ENCODE assay signal across 8 cellular contexts in the genomic region with DNA sequence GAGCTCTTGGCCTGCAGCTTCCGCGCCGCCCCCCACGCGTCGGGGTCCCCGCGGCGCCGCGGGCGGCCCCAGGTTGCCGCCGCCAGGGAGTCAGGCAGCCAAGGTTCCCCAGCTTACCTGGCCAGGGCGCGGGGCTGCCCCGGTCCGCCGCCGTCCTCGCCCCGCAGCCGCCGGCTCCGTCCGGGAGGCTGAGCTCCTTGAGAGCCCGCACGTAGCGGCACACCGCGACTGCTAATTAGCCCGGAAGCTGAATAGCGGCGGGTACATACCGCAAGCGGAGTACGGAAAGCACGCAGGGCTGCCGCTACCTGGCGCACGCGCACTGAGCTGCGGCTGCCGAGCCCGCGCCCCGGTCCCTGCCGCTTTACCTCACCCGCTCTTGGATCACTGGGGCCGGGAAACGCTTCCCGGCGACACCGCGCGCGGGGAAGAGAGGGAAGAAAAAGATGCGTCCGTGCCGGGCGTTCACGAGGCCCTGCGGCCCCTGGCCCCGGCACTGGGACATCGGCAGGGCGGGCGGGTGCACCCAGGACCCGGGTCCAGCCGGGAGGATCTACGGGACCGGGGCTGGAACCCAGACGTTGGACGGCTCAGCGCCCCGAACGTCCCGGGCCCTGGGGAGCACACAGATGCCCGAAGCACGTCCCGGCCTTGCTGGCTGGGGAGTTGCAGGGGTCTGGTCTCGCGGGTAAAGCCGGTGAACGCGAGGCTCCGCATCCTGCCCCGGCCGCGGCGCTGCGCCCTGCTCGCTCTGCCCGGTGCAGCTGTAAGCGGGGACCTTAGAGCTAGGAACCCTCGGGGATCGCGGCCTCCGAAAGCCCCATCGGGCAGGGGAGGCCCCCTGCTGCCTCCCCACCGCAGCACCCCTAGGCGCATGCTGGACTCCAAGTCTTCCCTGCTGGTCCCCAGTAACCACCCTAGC. TPM values are rescaled to one million over a fixed set of nuclear protein-coding genes. Genes with fewer than 3 reads are reported as not detected.
A peak's percentile ranks its signal among the peaks of the same experiment; 100 is the strongest.
DNase-seq lines count a peak whose midpoint lies in the region; ATAC-seq and TF ChIP-seq lines count a peak whose summit lies in the region.

A gene with protein sequence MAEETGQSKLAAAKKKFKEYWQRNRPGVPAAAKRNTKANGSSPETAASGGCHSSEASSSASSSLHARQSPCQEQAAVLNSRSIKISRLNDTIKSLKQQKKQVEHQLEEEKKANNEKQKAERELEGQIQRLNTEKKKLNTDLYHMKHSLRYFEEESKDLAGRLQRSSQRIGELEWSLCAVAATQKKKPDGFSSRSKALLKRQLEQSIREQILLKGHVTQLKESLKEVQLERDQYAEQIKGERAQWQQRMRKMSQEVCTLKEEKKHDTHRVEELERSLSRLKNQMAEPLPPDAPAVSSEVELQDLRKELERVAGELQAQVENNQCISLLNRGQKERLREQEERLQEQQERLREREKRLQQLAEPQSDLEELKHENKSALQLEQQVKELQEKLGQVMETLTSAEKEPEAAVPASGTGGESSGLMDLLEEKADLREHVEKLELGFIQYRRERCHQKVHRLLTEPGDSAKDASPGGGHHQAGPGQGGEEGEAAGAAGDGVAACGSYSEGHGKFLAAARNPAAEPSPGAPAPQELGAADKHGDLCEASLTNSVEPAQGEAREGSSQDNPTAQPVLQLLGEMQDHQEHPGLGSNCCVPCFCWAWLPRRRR (minus strand): TSS at position 253 of the 922 bp plus-strand sequence. CDS start 47,739 bp downstream, outside the sequence.

- peak within 1 kb of the TSS; percentile 63 for H3K14ac ChIP-seq in H9 (ENCODE audit: insufficient read depth, low read length)

- no peak within 1 kb of the TSS for H3K27ac ChIP-seq in H9 (ENCODE audit: insufficient read length, low read depth, low read length)

- DNase-seq in GM06990 (ENCODE audit: extremely low read depth, insufficient read length) = peak; percentile 86
- peak; percentile 83 for DNase-seq in H9
- peak; percentile 62 for DNase-seq in M059J (ENCODE audit: low read depth)
- peak; percentile 69 to 79 (median 77) for DNase-seq in T-helper 17 cell
- peak in 39 of 56 donors; percentile 9 to 71 (median 41) for DNase-seq in amygdala (lab: John Stamatoyannopoulos, UW)
- peak; percentile 84 for DNase-seq in hepatic stellate cell (ENCODE audit: low spot score)
- peak; percentile 88 for DNase-seq in retina
- DNase-seq in dedifferentiated amniotic fluid mesenchymal stem cell (ENCODE audit: extremely low spot score) = no peak

- no peak within 1 kb of the TSS for H2BK120ac ChIP-seq in H9 (ENCODE audit: low read depth, low read length, poor library complexity, severe bottlenecking)

- no peak within 1 kb of the TSS for H3K23ac ChIP-seq in H9 (ENCODE audit: insufficient read length, low read depth, low read length)

- no CpG with 5 or more reads among the region's 101 CpGs for WGBS in H9 (ENCODE audit: extremely low coverage, insufficient read length, low lambda C conversion rate)

- H2BK15ac ChIP-seq in H9 (ENCODE audit: low read depth, low read length) = no peak within 1 kb of the TSS

- peak within 1 kb of the TSS; percentile 75 for H3K4me2 ChIP-seq in H9 (ENCODE audit: insufficient read depth, insufficient read length, low read length)

- H3K4ac ChIP-seq in H9 (ENCODE audit: low read depth, low read length) = no peak within 1 kb of the TSS

- peaks cover 0 to 2% (median 0%) of the 10 kb centered on the region in 3 experiments; a peak in 1 of 7 replicates for H3K36me3 Mint-ChIP-seq in H9 (ENCODE audit: insufficient read depth in 1 of 3, low read depth in 3 of 3)
- H3K36me3 Mint-ChIP-seq in T-helper 17 cell (ENCODE audit: low read depth) = no peaks in the 10 kb centered on the region

- H3K4me3 ChIP-seq in GM06990 (replicated peaks; ENCODE audit: low read depth, low read length) = peak within 1 kb of the TSS; percentile 91

- no peak within 1 kb of the TSS for H3K56ac ChIP-seq in H9 (ENCODE audit: insufficient read length, low read depth, low read length)

- no peak within 1 kb of the TSS for H2AFZ ChIP-seq in H9 (ENCODE audit: low read length)

- H3K4me1 ChIP-seq in H9 (ENCODE audit: insufficient read depth, low read length) = no peaks in the 10 kb centered on the region

- H3K9ac ChIP-seq in H9 (ENCODE audit: extremely low read depth, insufficient read length, low read length) = peak within 1 kb of the TSS; percentile 13

- no peak within 1 kb of the TSS for H4K5ac ChIP-seq in H9 (ENCODE audit: insufficient read length, low read depth, low read length)

- H3K23me2 ChIP-seq in H9 (ENCODE audit: insufficient read length, low read depth, low read length, poor library complexity, severe bottlenecking) = peaks cover 17% of the 10 kb centered on the region

- H3K27ac Mint-ChIP-seq in H9 = no peak within 1 kb of the TSS
- peak within 1 kb of the TSS; percentile 56 for H3K27ac Mint-ChIP-seq in T-helper 17 cell

- H3K18ac ChIP-seq in H9 (ENCODE audit: insufficient read length, low read depth, low read length) = peak within 1 kb of the TSS; percentile 41

- no peak within 1 kb of the TSS for H4K8ac ChIP-seq in H9 (replicated peaks; ENCODE audit: insufficient read length, low read depth, low read length)

- peak; percentile 85 for ATAC-seq in T-helper 17 cell

- H3K9me3 ChIP-seq in H9 (ENCODE audit: control insufficient read depth, low read depth, low read length) (no peaks in the 10 kb centered on the region), T-helper 17 cell (ENCODE audit: control insufficient read depth, low read length, poor library complexity, severe bottlenecking) (no peaks in the 10 kb centered on the region)

- H3K27me3 Mint-ChIP-seq in H9 (ENCODE audit: low read depth) (peaks cover 25% of the 10 kb centered on the region), T-helper 17 cell (peaks cover 9% of the 10 kb centered on the region)

- H2BK12ac ChIP-seq in H9 (ENCODE audit: insufficient read length, low read depth, low read length) = no peak within 1 kb of the TSS

- H4K91ac ChIP-seq in H9 (ENCODE audit: insufficient read length, low read depth, low read length) = no peak within 1 kb of the TSS

- H3K27me3 ChIP-seq in GM06990 (replicated peaks; ENCODE audit: control insufficient read depth, insufficient read depth, low read length) (no peaks in the 10 kb centered on the region), H9 (ENCODE audit: insufficient read depth, low read length) (peaks cover 2% of the 10 kb centered on the region; the same call in 1 of the 2 replicates)

- H2BK5ac ChIP-seq in H9 (ENCODE audit: insufficient read length, low read length) = no peak within 1 kb of the TSS

- no peak within 1 kb of the TSS for H2AK5ac ChIP-seq in H9 (ENCODE audit: insufficient read length, low read length)

- no peak within 1 kb of the TSS for H3T11ph ChIP-seq in H9 (ENCODE audit: low read length)

- peaks cover 5% of the 10 kb centered on the region for H3K79me1 ChIP-seq in H9 (ENCODE audit: insufficient read depth, low read depth, low read length, poor library complexity, severe bottlenecking)

- H3K4me1 Mint-ChIP-seq in H9 = peaks cover 33 to 36% of the 10 kb centered on the region in 2 experiments
- H3K4me1 Mint-ChIP-seq in T-helper 17 cell = peaks cover 35% of the 10 kb centered on the region

- H3K9me3 Mint-ChIP-seq in H9 = no peaks in the 10 kb centered on the region

- no peaks in the 10 kb centered on the region; the same call in 1 of the 2 replicates for H3K36me3 ChIP-seq in GM06990 (ENCODE audit: control insufficient read depth, insufficient read depth, low read length)

- TF ChIP-seq CTCF in GM06990 (IDR thresholded peaks at IDR 0.05; ENCODE audit: insufficient read depth, low read length, poor library complexity, severe bottlenecking) (peak; percentile 15), H9 (conservative IDR thresholded peaks at IDR 0.05) (no peak)

- no peaks in the 10 kb centered on the region for H4K20me1 ChIP-seq in H9 (ENCODE audit: control insufficient read depth, insufficient read depth, insufficient read length)

- H3K79me2 ChIP-seq in H9 (ENCODE audit: insufficient read depth, low read length) = peaks cover 5% of the 10 kb centered on the region; the same call in 1 of the 2 replicates

- H2BK20ac ChIP-seq in H9 (ENCODE audit: low read depth, low read length, poor library complexity, severe bottlenecking) = no peak within 1 kb of the TSS

- peak within 1 kb of the TSS; percentile 79 to 87 for H3K4me3 Mint-ChIP-seq in H9
- peak within 1 kb of the TSS; percentile 91 for H3K4me3 Mint-ChIP-seq in T-helper 17 cell

RNA-seq across cellular contexts. Expression of the gene that starts here (rescaled TPM):
- 37.1 and 42.1 TPM in 2 replicates for total RNA-seq in H9 (2021)
- 3.3 and 9.0 TPM in 2 replicates for total RNA-seq in M059J (2014; rRNA removed; shearing (Covaris generic))
- 100 to 1,000 TPM; 428 to 475 TPM for total RNA-seq in T-helper 17 cell
